In genomic region chr2:84881581-84882414, GRCh38 we compare ENCODE assay signal across 8 cellular contexts. TPM values are rescaled to one million over a fixed set of nuclear protein-coding genes. Genes with fewer than 3 reads are reported as not detected.
A peak's percentile ranks its signal among the peaks of the same experiment; 100 is the strongest.
DNase-seq lines count a peak whose midpoint lies in the region; TF ChIP-seq lines count a peak whose summit lies in the region.

No MANE protein-coding gene starts in this region.

- H3K27me3 Mint-ChIP-seq in HFFc6 (ENCODE audit: insufficient read depth): peaks cover 8% of the 10 kb centered on the region
- H3K27me3 Mint-ChIP-seq in T-helper 2 cell treated with Interferon-gamma antibody and Interleukin-4, amounts not matched to agents 5 μg/mL and 100 μg/mL, for 36 hours (ENCODE audit: low read depth): no peaks in the 10 kb centered on the region

- H3K36me3 Mint-ChIP-seq in HFFc6 (ENCODE audit: low read depth): no peaks in the 10 kb centered on the region
- peaks cover 4% of the 10 kb centered on the region for H3K36me3 Mint-ChIP-seq in T-helper 2 cell treated with Interferon-gamma antibody and Interleukin-4, amounts not matched to agents 5 μg/mL and 100 μg/mL, for 36 hours (ENCODE audit: low read depth)

- DNase-seq in GM12865 (ENCODE audit: low read depth) (peak; percentile 89), HFFc6 (peak; percentile 78), NAMALWA (ENCODE audit: low spot score) (peak; percentile 93), ascending aorta (ENCODE audit: low spot score in 2 of 2) (peak; percentile 22 to 88), hepatocyte (ENCODE audit: low spot score) (peak; percentile 85), retina (peak; percentile 87), NCI-H187 (lab: John Stamatoyannopoulos, UW) (no peak)
- DNase-seq in T-helper 2 cell treated with Interferon-gamma antibody and Interleukin-4, amounts not matched to agents 5 μg/mL and 100 μg/mL, for 36 hours (ENCODE audit: low spot score): peak; percentile 86

- 4% methylated on average over 29 of the region's 29 CpGs for WGBS in hepatocyte (ENCODE audit: low lambda C conversion rate, missing lambda C conversion rate)

- H3K27me3 ChIP-seq in ascending aorta (no peaks in the 10 kb centered on the region), hepatocyte (peaks cover 49% of the 10 kb centered on the region)

- no peaks in the 10 kb centered on the region for H3K9me2 ChIP-seq in hepatocyte (replicated peaks; ENCODE audit: insufficient read depth)

- H2AFZ ChIP-seq in hepatocyte: peak overlapping the region; percentile 88

- H3K4me3 Mint-ChIP-seq in HFFc6: peak overlapping the region; percentile 91
- peak overlapping the region; percentile 95 for H3K4me3 Mint-ChIP-seq in T-helper 2 cell treated with Interferon-gamma antibody and Interleukin-4, amounts not matched to agents 5 μg/mL and 100 μg/mL, for 36 hours

- H3K4me3 ChIP-seq in GM12865 (ENCODE audit: low read depth, low read length) (peak overlapping the region; percentile 64), ascending aorta (peak overlapping the region; percentile 59 to 75), hepatocyte (peak overlapping the region; percentile 73)

- H3K27ac Mint-ChIP-seq in HFFc6: peak overlapping the region; percentile 78
- H3K27ac Mint-ChIP-seq in T-helper 2 cell treated with Interferon-gamma antibody and Interleukin-4, amounts not matched to agents 5 μg/mL and 100 μg/mL, for 36 hours: peak overlapping the region; percentile 97

- H3K4me2 ChIP-seq in hepatocyte: peak overlapping the region; percentile 96

- no peaks in the 10 kb centered on the region for H3K79me2 ChIP-seq in hepatocyte

- H3K9me3 ChIP-seq in ascending aorta: no peaks in the 10 kb centered on the region
- H3K9me3 ChIP-seq in hepatocyte (ENCODE audit: low read depth): no peaks in the 10 kb centered on the region

- H3K4me1 ChIP-seq in ascending aorta (peaks cover 2 to 25% of the 10 kb centered on the region in 2 donors), hepatocyte (ENCODE audit: insufficient read depth) (peaks cover 14% of the 10 kb centered on the region)

- no peaks in the 10 kb centered on the region for H4K20me1 ChIP-seq in hepatocyte (ENCODE audit: insufficient read depth, poor library complexity, severe bottlenecking)

- no peaks in the 10 kb centered on the region for H3K9me3 Mint-ChIP-seq in HFFc6
- H3K9me3 Mint-ChIP-seq in T-helper 2 cell treated with Interferon-gamma antibody and Interleukin-4, amounts not matched to agents 5 μg/mL and 100 μg/mL, for 36 hours: no peaks in the 10 kb centered on the region

- H3K27ac ChIP-seq in ascending aorta: no peak overlapping the region
- H3K27ac ChIP-seq in hepatocyte: no peak overlapping the region

- H3K36me3 ChIP-seq in ascending aorta (no peaks in the 10 kb centered on the region), hepatocyte (replicated peaks; ENCODE audit: insufficient read depth, low read depth) (no peaks in the 10 kb centered on the region)

- TF ChIP-seq CTCF in GM12865 (IDR thresholded peaks at IDR 0.05; ENCODE audit: insufficient read depth, low read depth, low read length, missing control alignments) (peak; percentile 69), HFFc6 (IDR thresholded peaks at IDR 0.05) (peak; percentile 86), ascending aorta (IDR thresholded peaks at IDR 0.05) (peak; percentile 52 to 67 (median 61)), hepatocyte (IDR thresholded peaks at IDR 0.05; ENCODE audit: poor library complexity) (peak; percentile 79)

- intact Hi-C loops in ascending aorta (cut with DNase I): loop anchor here (1.0 to 2.0 kb wide), 2 partner anchors 46 to 387 kb away; no protein-coding TSS in a partner anchor

- H3K4me1 Mint-ChIP-seq in HFFc6 (ENCODE audit: low read depth): peaks cover 57% of the 10 kb centered on the region
- H3K4me1 Mint-ChIP-seq in T-helper 2 cell treated with Interferon-gamma antibody and Interleukin-4, amounts not matched to agents 5 μg/mL and 100 μg/mL, for 36 hours (ENCODE audit: low read depth): peaks cover 42% of the 10 kb centered on the region

RNA-seq across cellular contexts. Expression of gene TRABD2A, which starts 0.9 kb away (rescaled TPM):
- 10 to 100 TPM; 13.5 to 46.2 (median 41.9) TPM for total RNA-seq in HFFc6 (2021; fragmentation: NEBNext Ultra II Directional; extraction: Animal tissue kit (Norgen Biotek cat#: 25700))
- total RNA-seq in ascending aorta (1.1 TPM), hepatocyte (2.2 and 4.1 TPM in 2 replicates)
- polyA plus RNA-seq in hepatocyte: 1.6 and 2.9 TPM in 2 replicates

RNA-seq across cellular contexts. Expression of gene TMSB10, which starts 23.7 kb away (rescaled TPM):
- total RNA-seq in HFFc6 (2021; fragmentation: NEBNext Ultra II Directional; extraction: Animal tissue kit (Norgen Biotek cat#: 25700)): 1,000 to 10,000 TPM; 3,909 to 6,151 (median 5,325) TPM
- total RNA-seq in ascending aorta (5,452 TPM), hepatocyte (2,904 and 3,356 TPM in 2 replicates)
- polyA plus RNA-seq in hepatocyte: 2,879 and 3,340 TPM in 2 replicates

Comparison
In these comparisons a context has a peak if more than half of its experiments do, and no peak if none do; other contexts are left out.
1. DNase-seq: peak in GM12865 (single experiment), HFFc6 (single experiment), NAMALWA (single experiment), T-helper 2 cell treated with Interferon-gamma antibody and Interleukin-4, amounts not matched to agents 5 μg/mL and 100 μg/mL, for 36 hours (single experiment), ascending aorta (2 of 2), hepatocyte (single experiment) and retina (single experiment); none in NCI-H187 (0 of 2).
2. Peak in every context shown above with its lines, with median percentiles within 50 percentile points of each other: H3K4me3 ChIP-seq and CTCF ChIP-seq.